In genomic region chr12:64806593-64806992, GRCh38 we compare ENCODE assay signal across 23 cellular contexts. TPM values are rescaled to one million over a fixed set of nuclear protein-coding genes. Genes with fewer than 3 reads are reported as not detected.
DNase-seq lines count a peak whose midpoint lies in the region; ATAC-seq and TF ChIP-seq lines count a peak whose summit lies in the region.
"Had no signal": no experiment of that assay in that cellular context is flagged by ENCODE, and none has a peak within 500 bp of the region (broad histone marks: within the 10 kb centered on the region; RNA-seq: fewer than 3 reads in every experiment).

No MANE protein-coding gene starts in this region.

- BruUV-seq in MCF 10A (replicated peaks; lab: Mats Ljungman, UMichigan) = no TSS peak

- H3K36me3 ChIP-seq in breast epithelium (no peaks in the 10 kb centered on the region), RWPE2 (ENCODE audit: low read depth) (no peaks in the 10 kb centered on the region), prostate gland (no peaks in the 10 kb centered on the region), H7 (replicated peaks; ENCODE audit: control insufficient read depth, insufficient read depth, low read length) (no peaks in the 10 kb centered on the region)
- H3K36me3 ChIP-seq: lower lobe of right lung, ovary, transverse colon had no signal

- H3K4me1 ChIP-seq in breast epithelium (no peaks in the 10 kb centered on the region), RWPE2 (ENCODE audit: insufficient read depth, poor library complexity, severe bottlenecking) (peaks cover 11% of the 10 kb centered on the region), prostate gland (replicated peaks) (no peaks in the 10 kb centered on the region)
- H3K4me1 ChIP-seq: lower lobe of right lung had no signal

- peaks cover 36% of the 10 kb centered on the region for H3K4me1 Mint-ChIP-seq in MCF 10A (ENCODE audit: insufficient read depth, unreplicated experiment)

- H3K4me3 ChIP-seq in breast epithelium = no peak overlapping the region
- no peak overlapping the region for H3K4me3 ChIP-seq in RWPE2 (ENCODE audit: severe bottlenecking)
- H3K4me3 ChIP-seq in prostate gland = no peak overlapping the region
- H3K4me3 ChIP-seq in H7 (ENCODE audit: insufficient read depth, low read depth, low read length) = no peak overlapping the region
- H3K4me3 ChIP-seq: coronary artery, lower lobe of right lung, ovary, transverse colon had no signal

- DNase-seq in MCF 10A (ENCODE audit: unreplicated experiment) (peak; percentile 93), breast epithelium (ENCODE audit: low spot score in 2 of 2) (no peak), RWPE2 (ENCODE audit: low spot score) (no peak), prostate gland (ENCODE audit: low spot score) (no peak), H7 (no peak), occipital lobe (lab: John Stamatoyannopoulos, UW) (no peak)
- DNase-seq: activated CD4-positive, alpha-beta T cell treated with anti-CD3 and anti-CD28 coated beads for 48 hours; activated CD8-positive, alpha-beta memory T cell treated with anti-CD3 and anti-CD28 coated beads, Interleukin-2, amount 50 U/mL, for 48 hours; activated gamma-delta T cell treated with Interleukin-2 at 50 U/mL for 16 hours; CD4-positive, alpha-beta T cell; DMS79; erythroblast; GOT3; islet precursor cell; lower lobe of right lung; NCI-H1105; ovary; stimulated activated CD4-positive, alpha-beta T cell treated with anti-CD3 and anti-CD28 coated beads, Interleukin-2, amount 100 ng/mL, for 24 hours; transverse colon had no signal

- CTCF ChIA-PET in MCF 10A (lab: Yijun Ruan, JAX) = interaction anchor here (0.6 to 3.4 kb wide), 7 partner anchors 8 to 316 kb away, joined by 3 to 18 read pairs (median 3); no protein-coding TSS in a partner anchor

- no peaks in the 10 kb centered on the region for H3K27me3 Mint-ChIP-seq in MCF 10A (ENCODE audit: insufficient read depth, unreplicated experiment)

- no peak overlapping the region for H3K27ac ChIP-seq in breast epithelium
- H3K27ac ChIP-seq in RWPE2 (ENCODE audit: poor library complexity, severe bottlenecking) = no peak overlapping the region
- no peak overlapping the region for H3K27ac ChIP-seq in prostate gland
- H3K27ac ChIP-seq: coronary artery, lower lobe of right lung, ovary, transverse colon had no signal

- TF ChIP-seq CTCF in MCF 10A (IDR thresholded peaks at IDR 0.05; ENCODE audit: unreplicated experiment) (no peak), breast epithelium (IDR thresholded peaks at IDR 0.05) (no peak), RWPE2 (IDR thresholded peaks at IDR 0.05; ENCODE audit: poor library complexity, severe bottlenecking) (no peak), prostate gland (IDR thresholded peaks at IDR 0.05) (no peak)

- intact Hi-C loops in MCF 10A (cut with micrococcal nuclease) = loop anchor here (10.0 kb wide), 1 partner anchor 428 kb away; no protein-coding TSS in a partner anchor
- intact Hi-C loops in breast epithelium (cut with DNase I; ENCODE audit: low total_unique reads) = no loop called here
- intact Hi-C loops in prostate gland (cut with DNase I) = no loop called here

- POLR2A ChIA-PET in MCF 10A (lab: Yijun Ruan, JAX) = no interaction called here

- TF ChIP-seq POLR2A in breast epithelium (IDR thresholded peaks at IDR 0.05) = no peak
- TF ChIP-seq POLR2A in prostate gland (IDR thresholded peaks at IDR 0.05) = no peak

- ATAC-seq in RWPE2 (ENCODE audit: low read depth) (peak; percentile 56), esophagus mucosa (peak; percentile 26), HG03342 (IDR thresholded peaks at IDR 0.05; ENCODE audit: unreplicated experiment) (no peak)
- ATAC-seq: lower lobe of right lung had no signal

- no peaks in the 10 kb centered on the region for H3K27me3 ChIP-seq in breast epithelium
- no peaks in the 10 kb centered on the region for H3K27me3 ChIP-seq in RWPE2 (ENCODE audit: insufficient read depth, poor library complexity, severe bottlenecking)
- no peaks in the 10 kb centered on the region for H3K27me3 ChIP-seq in prostate gland (replicated peaks; ENCODE audit: insufficient read depth)
- H3K27me3 ChIP-seq in H7 (ENCODE audit: control insufficient read depth, insufficient read depth, low read length) = no peaks in the 10 kb centered on the region
- H3K27me3 ChIP-seq: ovary, transverse colon had no signal

- no peaks in the 10 kb centered on the region for H3K9me3 Mint-ChIP-seq in MCF 10A (ENCODE audit: unreplicated experiment)
- H3K9me3 Mint-ChIP-seq: CD4-positive, alpha-beta T cell had no signal

- no peak overlapping the region for H3K4me3 Mint-ChIP-seq in MCF 10A (ENCODE audit: unreplicated experiment)
- H3K4me3 Mint-ChIP-seq: CD4-positive, alpha-beta T cell; stimulated activated naive CD8-positive, alpha-beta T cell treated with anti-CD3 and anti-CD28 coated beads, Interleukin-15, Interleukin-2, amounts not matched to agents 100 ng/mL and 50 ng/mL, for 24 hours had no signal

- no peaks in the 10 kb centered on the region for H3K36me3 Mint-ChIP-seq in MCF 10A (ENCODE audit: insufficient read depth, unreplicated experiment)

- H3K27ac Mint-ChIP-seq in MCF 10A (ENCODE audit: low read depth, unreplicated experiment) = peak overlapping the region; percentile 46
- H3K27ac Mint-ChIP-seq: CD4-positive, alpha-beta T cell; stimulated activated naive CD8-positive, alpha-beta T cell treated with anti-CD3 and anti-CD28 coated beads, Interleukin-15, Interleukin-2, amounts not matched to agents 100 ng/mL and 50 ng/mL, for 24 hours had no signal

- H3K9me3 ChIP-seq in breast epithelium (no peaks in the 10 kb centered on the region), RWPE2 (ENCODE audit: severe bottlenecking) (no peaks in the 10 kb centered on the region), prostate gland (no peaks in the 10 kb centered on the region)
- H3K9me3 ChIP-seq: lower lobe of right lung, ovary, transverse colon had no signal

- 53% methylated on average over 2 of the region's 2 CpGs for WGBS in prostate gland

RNA-seq across cellular contexts. Expression of gene TBC1D30, which starts 17.9 kb away (rescaled TPM):
- 7.9 and 9.4 TPM in 2 replicates for total RNA-seq in MCF 10A (2022)
- total RNA-seq in breast epithelium = 10 to 100 TPM in 2 of 3 donors, 1 to 10 TPM in 1; 3.2 to 16.4 (median 11.9) TPM
- total RNA-seq in esophagus mucosa = 0.72 TPM
- 10 to 100 TPM; 17.2 to 19.2 TPM for total RNA-seq in prostate gland
- total RNA-seq in H7 (2014; rRNA removed; shearing (Covaris generic)) = 0.62 and 1.4 TPM in 2 replicates
- 72.2 TPM for total RNA-seq in occipital lobe

RNA-seq across cellular contexts. Expression of gene GNS, which starts 47.4 kb away (rescaled TPM):
- total RNA-seq in MCF 10A (2022) (54.7 and 60.8 TPM in 2 replicates), breast epithelium (100 to 1,000 TPM in 1 of 3 donors, 10 to 100 TPM in 2; 94.4 to 250 (median 98.6) TPM), esophagus mucosa (28.9 TPM), prostate gland (10 to 100 TPM; 77.7 to 98.7 TPM), occipital lobe (45.9 TPM)
- 27.5 and 34.7 TPM in 2 replicates for total RNA-seq in H7 (2014; rRNA removed; shearing (Covaris generic))
